23 cellular contexts compared by ENCODE assay signal in genomic region chr5:42648036-42648435, GRCh38.
A peak's percentile ranks its signal among the peaks of the same experiment; 100 is the strongest.
DNase-seq lines count a peak whose midpoint lies in the region; ATAC-seq, FAIRE-seq and TF ChIP-seq lines count a peak whose summit lies in the region.
"Had no signal": no experiment of that assay in that cellular context is flagged by ENCODE, and none has a peak within 500 bp of the region (broad histone marks: within the 10 kb centered on the region; RNA-seq: fewer than 3 reads in every experiment).

No MANE protein-coding gene starts in this region.

- peak overlapping the region; percentile 18 for H2AFZ ChIP-seq in mammary epithelial cell (ENCODE audit: low read depth, low read length)
- H2AFZ ChIP-seq in astrocyte (ENCODE audit: low read depth, low read length), result no peak overlapping the region
- H2AFZ ChIP-seq: GM23248 had no signal

- 83% methylated on average over 3 of the region's 3 CpGs for WGBS in mammary epithelial cell (ENCODE audit: low coverage, missing lambda C conversion rate)

- no peaks in the 10 kb centered on the region for H3K9me3 Mint-ChIP-seq in MCF 10A (ENCODE audit: unreplicated experiment)
- no peaks in the 10 kb centered on the region for H3K9me3 Mint-ChIP-seq in astrocyte (ENCODE audit: unreplicated experiment)
- H3K9me3 Mint-ChIP-seq in nephron, result peaks cover 2% of the 10 kb centered on the region
- H3K9me3 Mint-ChIP-seq: CD4-positive, CD25-positive, alpha-beta regulatory T cell; CD8-positive, alpha-beta T cell; HFFc6 had no signal

- peaks cover 4% of the 10 kb centered on the region for H3K4me1 ChIP-seq in mammary epithelial cell (ENCODE audit: insufficient read depth, low read length)
- no peaks in the 10 kb centered on the region for H3K4me1 ChIP-seq in astrocyte (ENCODE audit: insufficient read depth, low read length)
- peaks cover 0 to 15% (median 12%) of the 10 kb centered on the region in 5 donors for H3K4me1 ChIP-seq in subcutaneous abdominal adipose tissue (ENCODE audit: control insufficient read depth in 5 of 5, insufficient read depth in 5 of 5, low read length in 5 of 5)
- H3K4me1 ChIP-seq: Caco-2, HAP-1 had no signal

- ATAC-seq in HG03280 (IDR thresholded peaks at IDR 0.05; ENCODE audit: unreplicated experiment) (no peak), GM21619 (IDR thresholded peaks at IDR 0.05; ENCODE audit: unreplicated experiment) (no peak)
- ATAC-seq: CD8-positive, alpha-beta T cell had no signal

- H3K4me2 ChIP-seq in mammary epithelial cell (ENCODE audit: insufficient read depth, low read depth, low read length) (no peak overlapping the region), astrocyte (ENCODE audit: low read length) (no peak overlapping the region)

- in situ Hi-C loops in mammary epithelial cell (cut with MboI; ENCODE audit: low sequenced_read_pairs in 2 of 2), result no loop called here

- H3K27ac Mint-ChIP-seq in MCF 10A (ENCODE audit: low read depth, unreplicated experiment), result no peak overlapping the region
- peak overlapping the region; percentile 9 for H3K27ac Mint-ChIP-seq in astrocyte (ENCODE audit: unreplicated experiment)
- H3K27ac Mint-ChIP-seq in nephron, result peak overlapping the region; percentile 20 to 72 (median 53)
- H3K27ac Mint-ChIP-seq: B cell; CD4-positive, CD25-positive, alpha-beta regulatory T cell; CD8-positive, alpha-beta T cell; HFFc6 had no signal

- no peak overlapping the region for H3K4me3 ChIP-seq in mammary epithelial cell (replicated peaks in 1 of 3; ENCODE audit: insufficient read depth in 1 of 3, low read depth in 2 of 3, low read length in 3 of 3)
- H3K4me3 ChIP-seq in astrocyte (ENCODE audit: insufficient read depth, low read depth, low read length), result no peak overlapping the region
- H3K4me3 ChIP-seq in subcutaneous abdominal adipose tissue (ENCODE audit: low read depth in 1 of 5, low read length in 5 of 5), result no peak overlapping the region
- H3K4me3 ChIP-seq: GM23248, HAP-1 had no signal

- CTCF ChIA-PET in mammary epithelial cell (lab: Charles Lee; ENCODE audit: low non-redundant PET), result no interaction called here
- CTCF ChIA-PET in MCF 10A (lab: Yijun Ruan, JAX), result interaction anchor here (0.6 to 1.1 kb wide), 6 partner anchors 9 to 210 kb away, joined by 3 to 7 read pairs (median 4); no protein-coding TSS in a partner anchor

- H3K27me3 ChIP-seq in mammary epithelial cell (ENCODE audit: insufficient read depth, low read length), result no peaks in the 10 kb centered on the region
- no peaks in the 10 kb centered on the region for H3K27me3 ChIP-seq in astrocyte (ENCODE audit: insufficient read depth, low read length)
- no peaks in the 10 kb centered on the region for H3K27me3 ChIP-seq in subcutaneous abdominal adipose tissue (ENCODE audit: control insufficient read depth in 5 of 5, insufficient read depth in 4 of 5, low read length in 5 of 5)

- H3K9me3 ChIP-seq in mammary epithelial cell (replicated peaks; ENCODE audit: insufficient read depth, low read length), result no peaks in the 10 kb centered on the region
- no peaks in the 10 kb centered on the region for H3K9me3 ChIP-seq in astrocyte (ENCODE audit: insufficient read depth, low read depth, low read length)
- no peaks in the 10 kb centered on the region for H3K9me3 ChIP-seq in subcutaneous abdominal adipose tissue (ENCODE audit: control insufficient read depth in 5 of 5, low read length in 5 of 5)
- H3K9me3 ChIP-seq: Caco-2, HAP-1 had no signal

- TF ChIP-seq CTCF in mammary epithelial cell (conservative IDR thresholded peaks at IDR 0.05 in 1 of 2, IDR thresholded peaks at IDR 0.05 in 1 of 2; ENCODE audit: extremely low read depth in 1 of 2, insufficient read depth in 1 of 2, low read depth in 1 of 2, low read length in 2 of 2) (no peak), MCF 10A (IDR thresholded peaks at IDR 0.05; ENCODE audit: unreplicated experiment) (no peak), astrocyte (IDR thresholded peaks at IDR 0.05; ENCODE audit: insufficient read depth, low read depth, low read length) (no peak), nephron (IDR thresholded peaks at IDR 0.05; ENCODE audit: unreplicated experiment in 3 of 3) (no peak)

- no peaks in the 10 kb centered on the region for H3K36me3 ChIP-seq in mammary epithelial cell (ENCODE audit: insufficient read depth, low read length)
- no peaks in the 10 kb centered on the region for H3K36me3 ChIP-seq in astrocyte (ENCODE audit: insufficient read depth, low read length)
- H3K36me3 ChIP-seq in subcutaneous abdominal adipose tissue (ENCODE audit: control insufficient read depth in 5 of 5, insufficient read depth in 5 of 5, low read length in 5 of 5), result peaks cover 0 to 3% (median 0%) of the 10 kb centered on the region in 5 donors
- H3K36me3 ChIP-seq: HAP-1 had no signal

- dilution Hi-C loops in mammary epithelial cell (cut with HindIII; ENCODE audit: low sequenced_read_pairs), result no loop called here

- H4K20me1 ChIP-seq in mammary epithelial cell (ENCODE audit: insufficient read depth, low read length) (no peaks in the 10 kb centered on the region), astrocyte (ENCODE audit: insufficient read depth, low read length) (no peaks in the 10 kb centered on the region)

- FAIRE-seq in astrocyte (lab: Jason Lieb, UNC), result no peak
- FAIRE-seq: A204.1, G401.6, GM12892, H54 had no signal

- H3K79me2 ChIP-seq in mammary epithelial cell (ENCODE audit: insufficient read depth, low read length) (no peaks in the 10 kb centered on the region), astrocyte (ENCODE audit: insufficient read depth, low read length) (no peaks in the 10 kb centered on the region)

- peaks cover 6% of the 10 kb centered on the region for H3K36me3 Mint-ChIP-seq in MCF 10A (ENCODE audit: insufficient read depth, unreplicated experiment)
- H3K36me3 Mint-ChIP-seq in astrocyte (ENCODE audit: low read depth, unreplicated experiment), result no peaks in the 10 kb centered on the region
- H3K36me3 Mint-ChIP-seq in nephron (ENCODE audit: low read depth), result no peaks in the 10 kb centered on the region
- H3K36me3 Mint-ChIP-seq: CD4-positive, CD25-positive, alpha-beta regulatory T cell; CD8-positive, alpha-beta T cell had no signal

- intact Hi-C loops in mammary epithelial cell (cut with micrococcal nuclease) (no loop called here), MCF 10A (cut with micrococcal nuclease) (no loop called here), posterior cingulate gyrus (cut with DNase I) (no loop called here)

- H3K4me1 Mint-ChIP-seq in MCF 10A (ENCODE audit: insufficient read depth, unreplicated experiment) (no peaks in the 10 kb centered on the region), astrocyte (ENCODE audit: low read depth, unreplicated experiment) (peaks cover 15% of the 10 kb centered on the region), nephron (peaks cover 6% of the 10 kb centered on the region)
- H3K4me1 Mint-ChIP-seq: CD4-positive, CD25-positive, alpha-beta regulatory T cell had no signal

- DNase-seq in mammary epithelial cell (no peak), MCF 10A (ENCODE audit: unreplicated experiment) (no peak), astrocyte (ENCODE audit: low read depth) (no peak), posterior cingulate gyrus (no peak)
- DNase-seq: C1 segment of cervical spinal cord; Caco-2; CD4-positive, CD25-positive, alpha-beta regulatory T cell; CD8-positive, alpha-beta T cell; DMS153; DND-41; GM23248; HFFc6 had no signal

- no peak overlapping the region for H3K9ac ChIP-seq in mammary epithelial cell (ENCODE audit: insufficient read depth, low read length)
- H3K9ac ChIP-seq in astrocyte (ENCODE audit: low read length), result no peak overlapping the region
- no peak overlapping the region for H3K9ac ChIP-seq in subcutaneous abdominal adipose tissue (ENCODE audit: low read length in 5 of 5)
- H3K9ac ChIP-seq: GM23248 had no signal

- H3K27ac ChIP-seq in mammary epithelial cell (ENCODE audit: insufficient read depth, low read depth, low read length) (no peak overlapping the region), astrocyte (ENCODE audit: low read depth, low read length) (no peak overlapping the region), subcutaneous abdominal adipose tissue (ENCODE audit: low read depth, low read length) (peak overlapping the region; percentile 28)
- H3K27ac ChIP-seq: 22Rv1, GM23248 had no signal

- BruUV-seq in mammary epithelial cell (replicated peaks; lab: Mats Ljungman, UMichigan) (no TSS peak), MCF 10A (replicated peaks; lab: Mats Ljungman, UMichigan) (no TSS peak)

- H3K27me3 Mint-ChIP-seq in MCF 10A (ENCODE audit: insufficient read depth, unreplicated experiment) (no peaks in the 10 kb centered on the region), astrocyte (ENCODE audit: low read depth, unreplicated experiment) (no peaks in the 10 kb centered on the region), nephron (ENCODE audit: low read depth) (no peaks in the 10 kb centered on the region)
- H3K27me3 Mint-ChIP-seq: CD4-positive, CD25-positive, alpha-beta regulatory T cell had no signal

- H3K4me3 Mint-ChIP-seq in MCF 10A (ENCODE audit: unreplicated experiment) (no peak overlapping the region), astrocyte (ENCODE audit: unreplicated experiment) (no peak overlapping the region), nephron (no peak overlapping the region)
- H3K4me3 Mint-ChIP-seq: B cell; CD4-positive, CD25-positive, alpha-beta regulatory T cell; CD8-positive, alpha-beta T cell; HFFc6 had no signal

- POLR2A ChIA-PET in MCF 10A (lab: Yijun Ruan, JAX), result interaction anchor here (1.1 to 1.8 kb wide), 2 partner anchors 11 to 744 kb away, joined by 4 to 5 read pairs; partner anchors contain the start of gene RIMOC1
